13 cellular contexts compared by ENCODE assay signal in genomic region chr6:158011980-158012566, GRCh38. TPM values are rescaled to one million over a fixed set of nuclear protein-coding genes. Genes with fewer than 3 reads are reported as not detected.
DNase-seq lines count a peak whose midpoint lies in the region; ATAC-seq and TF ChIP-seq lines count a peak whose summit lies in the region.
"Had no signal": no experiment of that assay in that cellular context is flagged by ENCODE, and none has a peak within 500 bp of the region (broad histone marks: within the 10 kb centered on the region; RNA-seq: fewer than 3 reads in every experiment).

No MANE protein-coding gene starts in this region.

- H3K79me2 ChIP-seq in neural progenitor cell (ENCODE audit: low read depth): no peaks in the 10 kb centered on the region

- H2AFZ ChIP-seq in neural progenitor cell (replicated peaks): no peak overlapping the region

- H3K27ac ChIP-seq in BLaER1 treated with 17β-estradiol and CSF1 and Interleukin-3, amounts not matched to agents 10 nM and 100 nM: 0 out of 22 replicates have a peak overlapping the region, but pooled peaks of 1 of the 11 experiments have one; percentile 7
- H3K27ac ChIP-seq in caudate nucleus (ENCODE audit: low read depth, low read length): peak overlapping the region; percentile 98
- H3K27ac ChIP-seq in neural progenitor cell: no peak overlapping the region
- H3K27ac ChIP-seq: KMS-11 had no signal

- H3K4me1 ChIP-seq in BLaER1 treated with 17β-estradiol and CSF1 and Interleukin-3, amounts not matched to agents 10 nM and 100 nM: peaks cover 51 to 74% (median 58%) of the 10 kb centered on the region in 10 experiments
- peaks cover 2% of the 10 kb centered on the region for H3K4me1 ChIP-seq in neural progenitor cell

- peaks cover 0 to 2% (median 0%) of the 10 kb centered on the region in 11 experiments; a peak in 2 of 22 replicates for H4K20me1 ChIP-seq in BLaER1 treated with 17β-estradiol and CSF1 and Interleukin-3, amounts not matched to agents 10 nM and 100 nM
- H4K20me1 ChIP-seq in neural progenitor cell (ENCODE audit: low read depth): no peaks in the 10 kb centered on the region

- DNase-seq in HFFc6: no peak
- DNase-seq in caudate nucleus (lab: John Stamatoyannopoulos, UW): peak in 1 of 61 donors; percentile 25
- no peak for DNase-seq in neural progenitor cell (ENCODE audit: low spot score)
- DNase-seq in NCI-H1930 (lab: John Stamatoyannopoulos, UW): no peak
- no peak for DNase-seq in stimulated activated naive B cell treated with anti-CD40 and anti-IgM and Interleukin-4, amounts not matched to agents 10 μg/mL and 1 μg/mL and 100 μg/mL, for 72 hours
- no peak for DNase-seq in foreskin fibroblast
- DNase-seq: NCI-H187; stimulated activated CD4-positive, alpha-beta T cell treated with anti-CD3 and anti-CD28 coated beads, Interleukin-2, amount 100 ng/mL, for 24 hours; stimulated activated naive CD4-positive, alpha-beta T cell had no signal

- H3K36me3 Mint-ChIP-seq in HFFc6 (ENCODE audit: low read depth) (peaks cover 33% of the 10 kb centered on the region), neural progenitor cell (no peaks in the 10 kb centered on the region)
- peaks cover 41 to 63% of the 10 kb centered on the region in 2 donors for H3K36me3 Mint-ChIP-seq in stimulated activated naive B cell treated with anti-CD40 and anti-IgM and Interleukin-4, amounts not matched to agents 10 μg/mL and 1 μg/mL and 100 μg/mL, for 72 hours

- TF ChIP-seq CTCF in HFFc6 (IDR thresholded peaks at IDR 0.05) (no peak), neural progenitor cell (IDR thresholded peaks at IDR 0.05) (no peak), foreskin fibroblast (IDR thresholded peaks at IDR 0.05; ENCODE audit: low read depth, low read length) (no peak)

- H3K27ac Mint-ChIP-seq in HFFc6: peak overlapping the region; percentile 38; the same call in 1 of the 2 replicates
- peak overlapping the region; percentile 55 for H3K27ac Mint-ChIP-seq in neural progenitor cell
- H3K27ac Mint-ChIP-seq in stimulated activated naive B cell treated with anti-CD40 and anti-IgM and Interleukin-4, amounts not matched to agents 10 μg/mL and 1 μg/mL and 100 μg/mL, for 72 hours: no peak overlapping the region

- no peaks in the 10 kb centered on the region; the same call in 1 of the 2 replicates for H3K27me3 Mint-ChIP-seq in HFFc6 (ENCODE audit: insufficient read depth)
- peaks cover 17% of the 10 kb centered on the region for H3K27me3 Mint-ChIP-seq in neural progenitor cell (ENCODE audit: insufficient read depth, low read depth)
- H3K27me3 Mint-ChIP-seq in stimulated activated naive B cell treated with anti-CD40 and anti-IgM and Interleukin-4, amounts not matched to agents 10 μg/mL and 1 μg/mL and 100 μg/mL, for 72 hours: no peaks in the 10 kb centered on the region

- no peaks in the 10 kb centered on the region; a peak in 1 of 22 replicates for H3K27me3 ChIP-seq in BLaER1 treated with 17β-estradiol and CSF1 and Interleukin-3, amounts not matched to agents 10 nM and 100 nM
- no peaks in the 10 kb centered on the region for H3K27me3 ChIP-seq in neural progenitor cell

- H3K4me2 ChIP-seq in BLaER1 treated with 17β-estradiol and CSF1 and Interleukin-3, amounts not matched to agents 10 nM and 100 nM: peak overlapping the region; percentile 3 to 96 (median 55); a peak in 19 of 22 replicates
- no peak overlapping the region for H3K4me2 ChIP-seq in neural progenitor cell
- H3K4me2 ChIP-seq: KMS-11 had no signal

- H3F3A ChIP-seq in neural progenitor cell (ENCODE audit: low read depth): no peaks in the 10 kb centered on the region

- H3K9me3 ChIP-seq in BLaER1 treated with 17β-estradiol and CSF1 and Interleukin-3, amounts not matched to agents 10 nM and 100 nM (replicated peaks in 1 of 11): no peaks in the 10 kb centered on the region; a peak in 1 of 22 replicates
- H3K9me3 ChIP-seq in neural progenitor cell (ENCODE audit: low read depth): no peaks in the 10 kb centered on the region
- H3K9me3 ChIP-seq: mucosa of descending colon had no signal

- peaks cover 96% of the 10 kb centered on the region for H3K4me1 Mint-ChIP-seq in HFFc6 (ENCODE audit: low read depth)
- peaks cover 4% of the 10 kb centered on the region for H3K4me1 Mint-ChIP-seq in neural progenitor cell
- peaks cover 55 to 89% of the 10 kb centered on the region in 2 donors for H3K4me1 Mint-ChIP-seq in stimulated activated naive B cell treated with anti-CD40 and anti-IgM and Interleukin-4, amounts not matched to agents 10 μg/mL and 1 μg/mL and 100 μg/mL, for 72 hours

- ATAC-seq in stimulated activated naive B cell treated with anti-CD40 and anti-IgM and Interleukin-4, amounts not matched to agents 10 μg/mL and 1 μg/mL and 100 μg/mL, for 72 hours (replicated peaks): no peak
- no peak for ATAC-seq in GM19397 (IDR thresholded peaks at IDR 0.05; ENCODE audit: unreplicated experiment)

- H3K9me3 Mint-ChIP-seq in HFFc6 (no peaks in the 10 kb centered on the region), neural progenitor cell (peaks cover 7% of the 10 kb centered on the region)
- H3K9me3 Mint-ChIP-seq in stimulated activated naive B cell treated with anti-CD40 and anti-IgM and Interleukin-4, amounts not matched to agents 10 μg/mL and 1 μg/mL and 100 μg/mL, for 72 hours: peaks cover 0 to 5% of the 10 kb centered on the region in 2 donors

- H3K9ac ChIP-seq in BLaER1 treated with 17β-estradiol and CSF1 and Interleukin-3, amounts not matched to agents 10 nM and 100 nM: no peak overlapping the region
- H3K9ac ChIP-seq in neural progenitor cell: no peak overlapping the region
- H3K9ac ChIP-seq: KMS-11 had no signal

- no peak overlapping the region for H3K4me3 ChIP-seq in BLaER1 treated with 17β-estradiol and CSF1 and Interleukin-3, amounts not matched to agents 10 nM and 100 nM
- H3K4me3 ChIP-seq in neural progenitor cell: no peak overlapping the region
- no peak overlapping the region for H3K4me3 ChIP-seq in foreskin fibroblast (ENCODE audit: low read depth in 1 of 2, low read length in 2 of 2)
- H3K4me3 ChIP-seq: mucosa of descending colon had no signal

- no peak overlapping the region for H3K4me3 Mint-ChIP-seq in HFFc6
- no peak overlapping the region for H3K4me3 Mint-ChIP-seq in neural progenitor cell
- no peak overlapping the region for H3K4me3 Mint-ChIP-seq in stimulated activated naive B cell treated with anti-CD40 and anti-IgM and Interleukin-4, amounts not matched to agents 10 μg/mL and 1 μg/mL and 100 μg/mL, for 72 hours

- H3K36me3 ChIP-seq in BLaER1 treated with 17β-estradiol and CSF1 and Interleukin-3, amounts not matched to agents 10 nM and 100 nM: no peaks in the 10 kb centered on the region
- H3K36me3 ChIP-seq in neural progenitor cell: no peaks in the 10 kb centered on the region

RNA-seq across cellular contexts. Expression of gene SYNJ2, which starts 30.4 kb away (rescaled TPM):
- 10 to 100 TPM; 31.8 to 46.4 (median 41.3) TPM for total RNA-seq in HFFc6 (2021; fragmentation: NEBNext Ultra II Directional; extraction: Animal tissue kit (Norgen Biotek cat#: 25700))
- 2.5 and 4.8 TPM in 2 replicates for total RNA-seq in neural progenitor cell (ENCODE audit: low replicate concordance)
